31 cellular contexts compared by ENCODE assay signal in genomic region chr11:64275031-64275800, GRCh38. TPM values are rescaled to one million over a fixed set of nuclear protein-coding genes. Genes with fewer than 3 reads are reported as not detected.
DNase-seq lines count a peak whose midpoint lies in the region; ATAC-seq, FAIRE-seq and TF ChIP-seq lines count a peak whose summit lies in the region.
"Had no signal": no experiment of that assay in that cellular context is flagged by ENCODE, and none has a peak within 500 bp of the region (broad histone marks: within the 10 kb centered on the region; RNA-seq: fewer than 3 reads in every experiment).

No MANE protein-coding gene starts in this region.

- H3K9ac ChIP-seq in HepG2 (ENCODE audit: insufficient read depth, low read depth, low read length) = no peak overlapping the region

- H3K27me3 Mint-ChIP-seq in WTC11 (ENCODE audit: low read depth) = no peaks in the 10 kb centered on the region
- H3K27me3 Mint-ChIP-seq in neural crest cell (ENCODE audit: low read depth) = peaks cover 2% of the 10 kb centered on the region

- H3K9me3 ChIP-seq in HepG2 (ENCODE audit: low read length) = no peaks in the 10 kb centered on the region
- no peaks in the 10 kb centered on the region for H3K9me3 ChIP-seq in right lobe of liver
- H3K9me3 ChIP-seq: HAP-1 had no signal

- no peak overlapping the region for H3K4me3 Mint-ChIP-seq in WTC11
- H3K4me3 Mint-ChIP-seq in neural crest cell = peak overlapping the region; percentile 44
- H3K4me3 Mint-ChIP-seq: CD4-positive, alpha-beta memory T cell had no signal

- intact Hi-C loops in HepG2 (cut with micrococcal nuclease; ENCODE audit: unreplicated experiment) = no loop called here
- intact Hi-C loops in right lobe of liver (cut with DNase I) = no loop called here

- CTCF ChIA-PET in HepG2 (lab: Yijun Ruan, JAX; ENCODE audit: low intra/inter-chr PET ratio, low total read pairs) = no interaction called here
- CTCF ChIA-PET in WTC11 (lab: Charles Lee) = interaction anchor here (0.6 to 4.0 kb wide), 7 partner anchors 24 to 488 kb away, joined by 4 to 24 read pairs (median 6); partner anchors contain the start of genes CATSPERZ and PLCB3

- in situ Hi-C loops in HepG2 (cut with HindIII; ENCODE audit: extremely low pct_ligation_motif_present, low pct_unique_long_range_greater_than_20kb) = no loop called here

- H3K36me3 Mint-ChIP-seq in WTC11 (no peaks in the 10 kb centered on the region), neural crest cell (ENCODE audit: low read depth) (peaks cover under 1% of the 10 kb centered on the region)

- WGBS in HepG2 (ENCODE audit: low lambda C conversion rate) = 95% methylated on average over 8 of the region's 15 CpGs
- 93% methylated on average over 5 of the region's 15 CpGs for WGBS in right lobe of liver (ENCODE audit: insufficient coverage, low coverage, low lambda C conversion rate, missing lambda C conversion rate)

- no peak for DNase-seq in HepG2 (ENCODE audit: low spot score)
- DNase-seq in right lobe of liver = no peak
- DNase-seq in WTC11 (ENCODE audit: low spot score) = no peak
- no peak for DNase-seq in neural crest cell (ENCODE audit: low read depth, low spot score)
- DNase-seq in GM19240 (ENCODE audit: insufficient read length, low spot score) = no peak
- no peak for DNase-seq in coronary artery (ENCODE audit: low spot score)
- DNase-seq: CD4-positive, alpha-beta memory T cell; DMS153; GF-D8; IMR-90; Kasumi-1; MM.1S; NCI-H1092; NCI-H1436 treated with DMSO at 0.1 percent for 48 hours; NCI-H2029; NCI-H2171; NCI-H446 treated with DMSO at 0.1 percent for 48 hours; NCI-H69; NK-92 treated with Interleukin-12 subunit alpha and Interleukin-12 subunit beta, amount 100 ng/mL, for 24 hours; OCI-M1; SHP77 treated with DMSO at 0.1 percent for 48 hours had no signal

- no peak overlapping the region for H2AFZ ChIP-seq in HepG2 (ENCODE audit: low read length)

- H3K4me1 Mint-ChIP-seq in WTC11 (peaks cover 23% of the 10 kb centered on the region), neural crest cell (peaks cover 9% of the 10 kb centered on the region)

- TF ChIP-seq EP300 in HepG2 (IDR thresholded peaks at IDR 0.05; ENCODE audit: low read depth in 2 of 2, low read length in 2 of 2) = no peak
- no peak for TF ChIP-seq EP300 in HepG2 (CRISPR knock-in tag; IDR thresholded peaks at IDR 0.05; ENCODE audit: borderline replicate concordance)

- TF ChIP-seq POLR2A in HepG2 (IDR thresholded peaks at IDR 0.05; ENCODE audit: insufficient read depth in 1 of 2, low read depth in 2 of 2, low read length in 2 of 2) (no peak), right lobe of liver (IDR thresholded peaks at IDR 0.05) (no peak)

- no peaks in the 10 kb centered on the region for H4K20me1 ChIP-seq in HepG2 (ENCODE audit: insufficient read depth, low read length)

- H3K9me3 Mint-ChIP-seq in WTC11 (no peaks in the 10 kb centered on the region), neural crest cell (no peaks in the 10 kb centered on the region)

- peaks cover 9% of the 10 kb centered on the region for H3K79me2 ChIP-seq in HepG2 (ENCODE audit: insufficient read depth, low read length)

- H3K4me3 ChIP-seq in HepG2 (replicated peaks in 1 of 3; ENCODE audit: insufficient read depth in 1 of 3, low read depth in 2 of 3, low read length in 3 of 3) (no peak overlapping the region), right lobe of liver (no peak overlapping the region), coronary artery (no peak overlapping the region)
- H3K4me3 ChIP-seq: GM12878, HAP-1 had no signal

- no peak for TF ChIP-seq RAD21 in HepG2 (CRISPR knock-in tag; IDR thresholded peaks at IDR 0.05)

- TF ChIP-seq CTCF in HepG2 (CRISPR knock-in tag; IDR thresholded peaks at IDR 0.05) = no peak
- TF ChIP-seq CTCF in right lobe of liver (IDR thresholded peaks at IDR 0.05) = no peak
- TF ChIP-seq CTCF in WTC11 (IDR thresholded peaks at IDR 0.05) = no peak
- TF ChIP-seq CTCF in neural crest cell (conservative IDR thresholded peaks at IDR 0.05) = no peak
- no peak for TF ChIP-seq CTCF in coronary artery (IDR thresholded peaks at IDR 0.05)

- FAIRE-seq in HepG2 (lab: Jason Lieb, UNC) = no peak
- FAIRE-seq: A204.1, GM12878, GM19239 had no signal

- H3K27me3 ChIP-seq in HepG2 (ENCODE audit: control insufficient read depth in 1 of 2, insufficient read depth in 2 of 2, low read length in 2 of 2) = no peaks in the 10 kb centered on the region
- H3K27me3 ChIP-seq in right lobe of liver = no peaks in the 10 kb centered on the region

- no TSS peak for BruUV-seq in HepG2 (replicated peaks; lab: Mats Ljungman, UMichigan)

- ATAC-seq in HepG2 = no peak
- no peak for ATAC-seq in right lobe of liver
- ATAC-seq in WTC11 = peak; percentile 8; the same call in 1 of the 2 replicates
- ATAC-seq in GM19324 (IDR thresholded peaks at IDR 0.05; ENCODE audit: low FRiP score, unreplicated experiment) = no peak
- no peak for ATAC-seq in HG02981 (IDR thresholded peaks at IDR 0.05; ENCODE audit: unreplicated experiment)
- ATAC-seq: GM12878, SK-N-SH treated with all-trans-retinoic acid at 6 μM for 48 hours had no signal

- H3K27ac ChIP-seq in HepG2 (ENCODE audit: extremely low read length, insufficient read depth, low read length) (no peak overlapping the region), right lobe of liver (no peak overlapping the region), coronary artery (no peak overlapping the region)
- H3K27ac ChIP-seq: HL-60 had no signal

- H3K36me3 ChIP-seq in HepG2 (replicated peaks in 1 of 2; ENCODE audit: control insufficient read depth in 1 of 2, insufficient read depth in 2 of 2, low read length in 2 of 2) (peaks cover 2 to 7% of the 10 kb centered on the region in 2 experiments; a peak in 1 of 5 replicates), right lobe of liver (peaks cover 0 to 14% (median 2%) of the 10 kb centered on the region in 4 donors)

- POLR2A ChIA-PET in HepG2 (lab: Yijun Ruan, JAX) (interaction anchor here (0.6 to 1.1 kb wide), 3 partner anchors 29 to 91 kb away, joined by 3 to 6 read pairs (median 3); partner anchors contain the start of gene FKBP2), WTC11 (lab: Charles Lee) (interaction anchor here (1.0 kb wide), 1 partner anchor 29 kb away, joined by 5 read pairs; no protein-coding TSS in a partner anchor)

- no peak overlapping the region for H3K4me2 ChIP-seq in HepG2 (ENCODE audit: low read depth, low read length)

- H3K27ac Mint-ChIP-seq in WTC11 (0 out of 2 replicates have a peak overlapping the region, but pooled peaks have one; percentile 25), neural crest cell (ENCODE audit: unreplicated experiment) (no peak overlapping the region)

- H3K4me1 ChIP-seq in HepG2 (ENCODE audit: insufficient read depth, low read length) (peaks cover 23% of the 10 kb centered on the region), right lobe of liver (peaks cover 0 to 23% (median 10%) of the 10 kb centered on the region in 4 donors)
- H3K4me1 ChIP-seq: HAP-1 had no signal

RNA-seq across cellular contexts. Expression of gene BAD, which starts 9.2 kb away (rescaled TPM):
- total RNA-seq in HepG2 (2016; rRNA removed; fragmentation: Illumina TruSeq; extraction: Trizol) (28.5 and 33.0 TPM in 2 replicates), right lobe of liver (10 to 100 TPM; 22.0 to 53.8 (median 26.0) TPM), WTC11 (2021) (30.5 to 34.7 TPM (median 31.3 TPM) in 3 replicates), neural crest cell (45.3 and 47.1 TPM in 2 replicates)
- 38.1 and 48.3 TPM in 2 replicates for total RNA-seq in HepG2 (2016; cell fraction: cytosol; rRNA removed; fragmentation: Illumina TruSeq; extraction: Trizol; ENCODE audit: low read depth)
- total RNA-seq in HepG2 (2016; cell fraction: insoluble cytoplasmic fraction; rRNA removed; fragmentation: Illumina TruSeq; extraction: Trizol) = 31.6 and 32.7 TPM in 2 replicates
- 45.1 and 50.4 TPM in 2 replicates for total RNA-seq in HepG2 (2016; cell fraction: membrane; rRNA removed; fragmentation: Illumina TruSeq; extraction: Trizol)
- total RNA-seq in HepG2 (2016; cell fraction: nucleus; rRNA removed; fragmentation: Illumina TruSeq; extraction: Trizol) = 11.0 and 16.1 TPM in 2 replicates
- polyA plus RNA-seq in HepG2 (2011; rRNA removed) = 17.9 and 21.2 TPM in 2 replicates
- polyA plus RNA-seq in HepG2 (2011; cell fraction: cytosol; rRNA removed) = 16.2 and 25.5 TPM in 2 replicates
- polyA plus RNA-seq in HepG2 (2011; cell fraction: nucleus; rRNA removed) = 11.7 and 12.5 TPM in 2 replicates
- 7.1 and 11.0 TPM in 2 replicates for polyA plus RNA-seq in HepG2 (2012)
- 44.2 and 54.0 TPM in 2 replicates for polyA plus RNA-seq in HepG2 (2016; cell fraction: cytosol; fragmentation: Illumina TruSeq; extraction: Trizol; ENCODE audit: low read depth)
- polyA plus RNA-seq in HepG2 (2016; cell fraction: insoluble cytoplasmic fraction; fragmentation: Illumina TruSeq; extraction: Trizol; ENCODE audit: low read depth) = 30.5 and 33.9 TPM in 2 replicates
- 44.1 and 45.8 TPM in 2 replicates for polyA plus RNA-seq in HepG2 (2016; cell fraction: membrane; fragmentation: Illumina TruSeq; extraction: Trizol; ENCODE audit: low read depth)
- polyA plus RNA-seq in HepG2 (2016; cell fraction: nucleus; fragmentation: Illumina TruSeq; extraction: Trizol; ENCODE audit: insufficient read depth, low read depth) = 18.3 and 24.9 TPM in 2 replicates
- 10.3 and 10.8 TPM in 2 replicates for polyA minus RNA-seq in HepG2 (2011; rRNA and poly(A)+ RNA removed; ENCODE audit: low replicate concordance)
- polyA minus RNA-seq in HepG2 (2011; cell fraction: cytosol; rRNA and poly(A)+ RNA removed) = 3.5 and 4.1 TPM in 2 replicates
- polyA minus RNA-seq in HepG2 (2011; cell fraction: nucleus; rRNA and poly(A)+ RNA removed) = 3.1 and 4.0 TPM in 2 replicates

RNA-seq across cellular contexts. Expression of gene GPR137, which starts 10.4 kb away (rescaled TPM):
- total RNA-seq in HepG2 (2016; rRNA removed; fragmentation: Illumina TruSeq; extraction: Trizol) (10.3 and 13.2 TPM in 2 replicates), right lobe of liver (10 to 100 TPM; 13.0 to 21.9 (median 17.8) TPM), WTC11 (2021) (51.1 to 53.8 TPM (median 51.8 TPM) in 3 replicates), neural crest cell (55.9 and 61.4 TPM in 2 replicates)
- 11.7 and 14.7 TPM in 2 replicates for total RNA-seq in HepG2 (2016; cell fraction: cytosol; rRNA removed; fragmentation: Illumina TruSeq; extraction: Trizol; ENCODE audit: low read depth)
- total RNA-seq in HepG2 (2016; cell fraction: insoluble cytoplasmic fraction; rRNA removed; fragmentation: Illumina TruSeq; extraction: Trizol) = 8.2 and 14.4 TPM in 2 replicates
- total RNA-seq in HepG2 (2016; cell fraction: membrane; rRNA removed; fragmentation: Illumina TruSeq; extraction: Trizol) = 15.8 and 22.6 TPM in 2 replicates
- total RNA-seq in HepG2 (2016; cell fraction: nucleus; rRNA removed; fragmentation: Illumina TruSeq; extraction: Trizol) = 10.5 and 11.6 TPM in 2 replicates
- polyA plus RNA-seq in HepG2 (2011; rRNA removed) = 8.5 and 10.4 TPM in 2 replicates
- 6.1 and 9.3 TPM in 2 replicates for polyA plus RNA-seq in HepG2 (2011; cell fraction: cytosol; rRNA removed)
- polyA plus RNA-seq in HepG2 (2011; cell fraction: nucleus; rRNA removed) = 22.5 and 26.2 TPM in 2 replicates
- polyA plus RNA-seq in HepG2 (2012) = 11.9 and 14.1 TPM in 2 replicates
- 19.8 and 22.4 TPM in 2 replicates for polyA plus RNA-seq in HepG2 (2016; cell fraction: cytosol; fragmentation: Illumina TruSeq; extraction: Trizol; ENCODE audit: low read depth)
- polyA plus RNA-seq in HepG2 (2016; cell fraction: insoluble cytoplasmic fraction; fragmentation: Illumina TruSeq; extraction: Trizol; ENCODE audit: low read depth) = 18.6 and 20.2 TPM in 2 replicates
- 33.5 and 34.6 TPM in 2 replicates for polyA plus RNA-seq in HepG2 (2016; cell fraction: membrane; fragmentation: Illumina TruSeq; extraction: Trizol; ENCODE audit: low read depth)
- polyA plus RNA-seq in HepG2 (2016; cell fraction: nucleus; fragmentation: Illumina TruSeq; extraction: Trizol; ENCODE audit: insufficient read depth, low read depth) = 34.1 and 40.3 TPM in 2 replicates
- 13.8 and 54.4 TPM in 2 replicates for polyA minus RNA-seq in HepG2 (2011; rRNA and poly(A)+ RNA removed; ENCODE audit: low replicate concordance)
- polyA minus RNA-seq in HepG2 (2011; cell fraction: cytosol; rRNA and poly(A)+ RNA removed) = 4.0 and 5.5 TPM in 2 replicates
- polyA minus RNA-seq in HepG2 (2011; cell fraction: nucleus; rRNA and poly(A)+ RNA removed) = 7.3 and 9.9 TPM in 2 replicates

RNA-seq across cellular contexts. Expression of gene KCNK4, which starts 15.9 kb away (rescaled TPM):
- total RNA-seq in HepG2 (2016; rRNA removed; fragmentation: Illumina TruSeq; extraction: Trizol) (not detected in 2 replicates), right lobe of liver (not detected), WTC11 (2021) (0.25 to 0.74 TPM (median 0.48 TPM) in 3 replicates), neural crest cell (not detected in 2 replicates)
- not detected in 2 replicates for total RNA-seq in HepG2 (2016; cell fraction: cytosol; rRNA removed; fragmentation: Illumina TruSeq; extraction: Trizol; ENCODE audit: low read depth)
- not detected in 2 replicates for total RNA-seq in HepG2 (2016; cell fraction: insoluble cytoplasmic fraction; rRNA removed; fragmentation: Illumina TruSeq; extraction: Trizol)
- not detected in 2 replicates for total RNA-seq in HepG2 (2016; cell fraction: membrane; rRNA removed; fragmentation: Illumina TruSeq; extraction: Trizol)
- total RNA-seq in HepG2 (2016; cell fraction: nucleus; rRNA removed; fragmentation: Illumina TruSeq; extraction: Trizol) = not detected in 2 replicates
- polyA plus RNA-seq in HepG2 (2011; rRNA removed) = not detected in 2 replicates
- polyA plus RNA-seq in HepG2 (2011; cell fraction: cytosol; rRNA removed) = not detected in 2 replicates
- polyA plus RNA-seq in HepG2 (2011; cell fraction: nucleus; rRNA removed) = not detected in 2 replicates
- polyA plus RNA-seq in HepG2 (2012) = not detected in 2 replicates
- not detected in 2 replicates for polyA plus RNA-seq in HepG2 (2016; cell fraction: cytosol; fragmentation: Illumina TruSeq; extraction: Trizol; ENCODE audit: low read depth)
- not detected in 2 replicates for polyA plus RNA-seq in HepG2 (2016; cell fraction: insoluble cytoplasmic fraction; fragmentation: Illumina TruSeq; extraction: Trizol; ENCODE audit: low read depth)
- not detected in 2 replicates for polyA plus RNA-seq in HepG2 (2016; cell fraction: membrane; fragmentation: Illumina TruSeq; extraction: Trizol; ENCODE audit: low read depth)
- not detected in 2 replicates for polyA plus RNA-seq in HepG2 (2016; cell fraction: nucleus; fragmentation: Illumina TruSeq; extraction: Trizol; ENCODE audit: insufficient read depth, low read depth)
- 0.21 TPM in 1 of 2 replicates, not detected in the other for polyA minus RNA-seq in HepG2 (2011; rRNA and poly(A)+ RNA removed; ENCODE audit: low replicate concordance)
- not detected in 2 replicates for polyA minus RNA-seq in HepG2 (2011; cell fraction: cytosol; rRNA and poly(A)+ RNA removed)
- polyA minus RNA-seq in HepG2 (2011; cell fraction: nucleus; rRNA and poly(A)+ RNA removed) = not detected in 2 replicates
- total RNA-seq: CD4-positive, alpha-beta memory T cell; GM12878; HT1080; IMR-90 had no signal
- polyA plus RNA-seq: BJ; CD4-positive, alpha-beta memory T cell; IMR-90 had no signal

RNA-seq across cellular contexts. Expression of gene PLCB3, which starts 23.9 kb away (rescaled TPM):
- 11.0 and 13.8 TPM in 2 replicates for total RNA-seq in HepG2 (2016; rRNA removed; fragmentation: Illumina TruSeq; extraction: Trizol)
- 1.0 and 1.3 TPM in 2 replicates for total RNA-seq in HepG2 (2016; cell fraction: cytosol; rRNA removed; fragmentation: Illumina TruSeq; extraction: Trizol; ENCODE audit: low read depth)
- 8.3 and 13.7 TPM in 2 replicates for total RNA-seq in HepG2 (2016; cell fraction: insoluble cytoplasmic fraction; rRNA removed; fragmentation: Illumina TruSeq; extraction: Trizol)
- total RNA-seq in HepG2 (2016; cell fraction: membrane; rRNA removed; fragmentation: Illumina TruSeq; extraction: Trizol) = 4.1 and 4.8 TPM in 2 replicates
- 10.2 and 12.9 TPM in 2 replicates for total RNA-seq in HepG2 (2016; cell fraction: nucleus; rRNA removed; fragmentation: Illumina TruSeq; extraction: Trizol)
- 7.5 and 9.0 TPM in 2 replicates for polyA plus RNA-seq in HepG2 (2011; rRNA removed)
- polyA plus RNA-seq in HepG2 (2011; cell fraction: cytosol; rRNA removed) = 4.0 and 5.1 TPM in 2 replicates
- polyA plus RNA-seq in HepG2 (2011; cell fraction: nucleus; rRNA removed) = 41.8 and 57.9 TPM in 2 replicates
- 4.3 TPM in 2 replicates for polyA plus RNA-seq in HepG2 (2012)
- polyA plus RNA-seq in HepG2 (2016; cell fraction: cytosol; fragmentation: Illumina TruSeq; extraction: Trizol; ENCODE audit: low read depth) = 0.59 and 0.66 TPM in 2 replicates
- 7.0 and 8.7 TPM in 2 replicates for polyA plus RNA-seq in HepG2 (2016; cell fraction: insoluble cytoplasmic fraction; fragmentation: Illumina TruSeq; extraction: Trizol; ENCODE audit: low read depth)
- polyA plus RNA-seq in HepG2 (2016; cell fraction: membrane; fragmentation: Illumina TruSeq; extraction: Trizol; ENCODE audit: low read depth) = 1.6 and 1.9 TPM in 2 replicates
- 30.9 and 31.3 TPM in 2 replicates for polyA plus RNA-seq in HepG2 (2016; cell fraction: nucleus; fragmentation: Illumina TruSeq; extraction: Trizol; ENCODE audit: insufficient read depth, low read depth)
- 16.2 and 72.0 TPM in 2 replicates for polyA minus RNA-seq in HepG2 (2011; rRNA and poly(A)+ RNA removed; ENCODE audit: low replicate concordance)
- 6.0 and 9.0 TPM in 2 replicates for polyA minus RNA-seq in HepG2 (2011; cell fraction: cytosol; rRNA and poly(A)+ RNA removed)
- 7.6 and 9.8 TPM in 2 replicates for polyA minus RNA-seq in HepG2 (2011; cell fraction: nucleus; rRNA and poly(A)+ RNA removed)
- total RNA-seq in right lobe of liver = 1 to 10 TPM; 5.4 to 8.0 (median 6.7) TPM
- total RNA-seq in WTC11 (2021) = 80.0 to 97.4 TPM (median 82.2 TPM) in 3 replicates
- 36.4 and 40.5 TPM in 2 replicates for total RNA-seq in neural crest cell

RNA-seq across cellular contexts. Expression of gene CATSPERZ, which starts 24.9 kb away (rescaled TPM):
- total RNA-seq in HepG2 (2016; rRNA removed; fragmentation: Illumina TruSeq; extraction: Trizol) (0.22 and 0.73 TPM in 2 replicates), right lobe of liver (not detected), WTC11 (2021) (1.1 to 2.5 TPM (median 2.0 TPM) in 3 replicates), neural crest cell (not detected in 2 replicates)
- not detected in 2 replicates for total RNA-seq in HepG2 (2016; cell fraction: cytosol; rRNA removed; fragmentation: Illumina TruSeq; extraction: Trizol; ENCODE audit: low read depth)
- total RNA-seq in HepG2 (2016; cell fraction: insoluble cytoplasmic fraction; rRNA removed; fragmentation: Illumina TruSeq; extraction: Trizol) = 0.49 and 0.52 TPM in 2 replicates
- total RNA-seq in HepG2 (2016; cell fraction: membrane; rRNA removed; fragmentation: Illumina TruSeq; extraction: Trizol) = 0.34 TPM in 1 of 2 replicates, not detected in the other
- not detected in 2 replicates for total RNA-seq in HepG2 (2016; cell fraction: nucleus; rRNA removed; fragmentation: Illumina TruSeq; extraction: Trizol)
- polyA plus RNA-seq in HepG2 (2011; rRNA removed) = 0.16 and 0.48 TPM in 2 replicates
- polyA plus RNA-seq in HepG2 (2011; cell fraction: cytosol; rRNA removed) = 0.26 and 0.66 TPM in 2 replicates
- 0.38 TPM in 1 of 2 replicates, not detected in the other for polyA plus RNA-seq in HepG2 (2011; cell fraction: nucleus; rRNA removed)
- polyA plus RNA-seq in HepG2 (2012) = 0.23 TPM in 1 of 2 replicates, not detected in the other
- 0.15 and 0.65 TPM in 2 replicates for polyA plus RNA-seq in HepG2 (2016; cell fraction: cytosol; fragmentation: Illumina TruSeq; extraction: Trizol; ENCODE audit: low read depth)
- polyA plus RNA-seq in HepG2 (2016; cell fraction: insoluble cytoplasmic fraction; fragmentation: Illumina TruSeq; extraction: Trizol; ENCODE audit: low read depth) = 0.59 TPM in 1 of 2 replicates, not detected in the other
- 0.44 TPM in 1 of 2 replicates, not detected in the other for polyA plus RNA-seq in HepG2 (2016; cell fraction: membrane; fragmentation: Illumina TruSeq; extraction: Trizol; ENCODE audit: low read depth)
- 1.2 TPM in 1 of 2 replicates, not detected in the other for polyA plus RNA-seq in HepG2 (2016; cell fraction: nucleus; fragmentation: Illumina TruSeq; extraction: Trizol; ENCODE audit: insufficient read depth, low read depth)
- 0.42 TPM in 1 of 2 replicates, not detected in the other for polyA minus RNA-seq in HepG2 (2011; rRNA and poly(A)+ RNA removed; ENCODE audit: low replicate concordance)
- not detected in 2 replicates for polyA minus RNA-seq in HepG2 (2011; cell fraction: cytosol; rRNA and poly(A)+ RNA removed)
- not detected in 2 replicates for polyA minus RNA-seq in HepG2 (2011; cell fraction: nucleus; rRNA and poly(A)+ RNA removed)
- total RNA-seq: CD4-positive, alpha-beta memory T cell; GM12878; IMR-90 had no signal
- polyA plus RNA-seq: BJ; CD4-positive, alpha-beta memory T cell; IMR-90 had no signal
